Comparison of ENCODE assay signal across 8 cellular contexts in the genomic region with DNA sequence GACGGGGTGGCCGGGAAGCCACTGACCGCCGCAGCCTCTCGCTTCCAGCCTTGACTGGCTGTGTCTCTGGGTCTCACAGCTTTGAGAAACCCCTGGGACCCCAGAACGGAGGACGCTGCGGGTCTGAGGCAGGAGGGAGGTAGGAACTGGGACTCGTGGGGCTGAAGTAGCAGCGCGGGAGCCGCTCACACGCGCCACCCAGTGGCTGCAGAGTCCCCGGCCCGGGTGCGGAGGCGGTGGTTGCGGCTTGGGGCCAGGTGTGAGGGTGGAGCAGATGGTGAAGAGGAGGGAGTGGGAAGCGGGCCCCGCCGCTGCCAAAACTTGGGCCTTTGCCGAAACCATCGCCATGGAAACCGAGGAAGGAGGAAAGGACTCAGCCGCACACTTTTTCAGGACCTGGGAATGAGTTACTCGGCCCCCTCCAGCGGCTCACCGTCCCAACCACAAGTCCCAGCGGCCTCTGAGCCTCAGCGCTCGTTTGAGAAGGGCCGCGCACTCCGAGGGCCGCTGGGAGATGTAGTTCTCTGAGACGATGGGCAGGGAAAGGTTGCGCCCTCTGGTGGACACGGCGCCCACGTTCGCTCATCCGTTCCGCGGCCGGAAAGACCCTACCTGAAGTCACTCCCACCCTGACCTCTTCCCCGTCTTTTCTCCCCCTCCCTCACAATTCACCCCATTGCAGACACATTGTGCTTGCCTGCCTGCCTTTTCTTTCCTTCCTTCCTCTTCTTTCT. TPM values are rescaled to one million over a fixed set of nuclear protein-coding genes. Genes with fewer than 3 reads are reported as not detected.
DNase-seq lines count a peak whose midpoint lies in the region; ATAC-seq and TF ChIP-seq lines count a peak whose summit lies in the region.

No MANE protein-coding gene starts in this region.

- peaks cover 38% of the 10 kb centered on the region for H3K27me3 Mint-ChIP-seq in activated naive CD4-positive, alpha-beta T cell treated with anti-CD3 and anti-CD28 coated beads for 36 hours (ENCODE audit: low read depth)

- peak; percentile 73 for ATAC-seq in HG02588 (IDR thresholded peaks at IDR 0.05; ENCODE audit: unreplicated experiment)

- H3K36me3 ChIP-seq in GM06990 (ENCODE audit: control insufficient read depth, insufficient read depth, low read length): peaks cover 7% of the 10 kb centered on the region

- peak; percentile 90 for TF ChIP-seq CTCF in GM06990 (IDR thresholded peaks at IDR 0.05; ENCODE audit: insufficient read depth, low read length, poor library complexity, severe bottlenecking)

- peak overlapping the region; percentile 72 for H3K27ac Mint-ChIP-seq in activated naive CD4-positive, alpha-beta T cell treated with anti-CD3 and anti-CD28 coated beads for 36 hours

- intact Hi-C loops in activated naive CD4-positive, alpha-beta T cell treated with anti-CD3 and anti-CD28 coated beads for 36 hours (cut with micrococcal nuclease): loop anchor here (1.0 kb wide), 7 partner anchors 8 to 217 kb away; partner anchors contain the start of genes FLT3LG and PIH1D1

- peaks cover 10% of the 10 kb centered on the region for H3K36me3 Mint-ChIP-seq in activated naive CD4-positive, alpha-beta T cell treated with anti-CD3 and anti-CD28 coated beads for 36 hours (ENCODE audit: low read depth)

- DNase-seq in GM06990 (ENCODE audit: extremely low read depth, insufficient read length) (peak; percentile 98), NAMALWA (ENCODE audit: low spot score) (peak; percentile 94), SK-MEL-5 (ENCODE audit: low read depth, low spot score) (peak; percentile 93), germinal center (ENCODE audit: low spot score) (peak; percentile 90), nucleus accumbens (lab: John Stamatoyannopoulos, UW) (peak in 55 of 56 donors; percentile 54 to 97 (median 91)), superior temporal gyrus (ENCODE audit: extremely low spot score) (peak; percentile 96)
- DNase-seq in activated naive CD4-positive, alpha-beta T cell treated with anti-CD3 and anti-CD28 coated beads for 36 hours: peak; percentile 96

- H3K4me3 Mint-ChIP-seq in activated naive CD4-positive, alpha-beta T cell treated with anti-CD3 and anti-CD28 coated beads for 36 hours: peak overlapping the region; percentile 75

- in situ Hi-C loops in SK-MEL-5 (cut with HindIII; ENCODE audit: low pct_unique_long_range_greater_than_20kb, low sequenced_read_pairs): no loop called here

- H3K4me1 Mint-ChIP-seq in activated naive CD4-positive, alpha-beta T cell treated with anti-CD3 and anti-CD28 coated beads for 36 hours (ENCODE audit: low read depth): peaks cover 23% of the 10 kb centered on the region

- peak overlapping the region; percentile 72 for H3K4me3 ChIP-seq in GM06990 (replicated peaks; ENCODE audit: low read depth, low read length)

- CTCF ChIA-PET in activated naive CD4-positive, alpha-beta T cell treated with anti-CD3 and anti-CD28 coated beads for 36 hours (lab: Charles Lee): interaction anchor here (0.6 to 1.6 kb wide), 7 partner anchors 9 to 637 kb away, joined by 3 to 12 read pairs (median 4); no protein-coding TSS in a partner anchor

- no peaks in the 10 kb centered on the region for H3K9me3 Mint-ChIP-seq in activated naive CD4-positive, alpha-beta T cell treated with anti-CD3 and anti-CD28 coated beads for 36 hours

- H3K27me3 ChIP-seq in GM06990 (replicated peaks; ENCODE audit: control insufficient read depth, insufficient read depth, low read length): peaks cover 2% of the 10 kb centered on the region; the same call in 1 of the 2 replicates

RNA-seq across cellular contexts. Expression of gene SLC17A7, which starts 2.2 kb away (rescaled TPM):
- 1.2 TPM in 2 replicates for total RNA-seq in SK-MEL-5 (2014; rRNA removed; shearing (Covaris generic))
- polyA plus RNA-seq in SK-MEL-5 (2015; cell fraction: cytosol; rRNA removed): 3.9 and 6.2 TPM in 2 replicates
- polyA plus RNA-seq in SK-MEL-5 (2015; cell fraction: nucleus; rRNA removed): 1.9 and 3.3 TPM in 2 replicates
- under 1 TPM; 0.12 TPM for total RNA-seq in activated naive CD4-positive, alpha-beta T cell treated with anti-CD3 and anti-CD28 coated beads for 36 hours

RNA-seq across cellular contexts. Expression of gene PIH1D1, which starts 8.1 kb away (rescaled TPM):
- 60.8 and 64.1 TPM in 2 replicates for total RNA-seq in SK-MEL-5 (2014; rRNA removed; shearing (Covaris generic))
- 48.1 and 51.3 TPM in 2 replicates for polyA plus RNA-seq in SK-MEL-5 (2015; cell fraction: cytosol; rRNA removed)
- polyA plus RNA-seq in SK-MEL-5 (2015; cell fraction: nucleus; rRNA removed): 216 and 229 TPM in 2 replicates
- total RNA-seq in activated naive CD4-positive, alpha-beta T cell treated with anti-CD3 and anti-CD28 coated beads for 36 hours: 10 to 100 TPM; 80.7 to 84.4 TPM

RNA-seq across cellular contexts. Expression of gene ALDH16A1, which starts 9.5 kb away (rescaled TPM):
- 15.1 and 16.7 TPM in 2 replicates for total RNA-seq in SK-MEL-5 (2014; rRNA removed; shearing (Covaris generic))
- polyA plus RNA-seq in SK-MEL-5 (2015; cell fraction: cytosol; rRNA removed): 23.0 and 27.3 TPM in 2 replicates
- 18.7 and 24.1 TPM in 2 replicates for polyA plus RNA-seq in SK-MEL-5 (2015; cell fraction: nucleus; rRNA removed)
- total RNA-seq in activated naive CD4-positive, alpha-beta T cell treated with anti-CD3 and anti-CD28 coated beads for 36 hours: 10 to 100 TPM; 43.4 to 46.8 TPM

RNA-seq across cellular contexts. Expression of gene GFY, which starts 18.3 kb away (rescaled TPM):
- total RNA-seq in SK-MEL-5 (2014; rRNA removed; shearing (Covaris generic)): not detected in 2 replicates
- polyA plus RNA-seq in SK-MEL-5 (2015; cell fraction: cytosol; rRNA removed): not detected in 2 replicates
- not detected in 2 replicates for polyA plus RNA-seq in SK-MEL-5 (2015; cell fraction: nucleus; rRNA removed)
- not detected for total RNA-seq in activated naive CD4-positive, alpha-beta T cell treated with anti-CD3 and anti-CD28 coated beads for 36 hours

RNA-seq across cellular contexts. Expression of gene PTH2, which starts 20.3 kb away (rescaled TPM):
- not detected in 2 replicates for total RNA-seq in SK-MEL-5 (2014; rRNA removed; shearing (Covaris generic))
- polyA plus RNA-seq in SK-MEL-5 (2015; cell fraction: cytosol; rRNA removed): not detected in 2 replicates
- polyA plus RNA-seq in SK-MEL-5 (2015; cell fraction: nucleus; rRNA removed): not detected in 2 replicates
- not detected for total RNA-seq in activated naive CD4-positive, alpha-beta T cell treated with anti-CD3 and anti-CD28 coated beads for 36 hours

Comparison
In these comparisons a context has a peak if more than half of its experiments do, and no peak if none do; other contexts are left out.
1. Peak in every context shown above with its lines: DNase-seq, ATAC-seq and H3K4me3 ChIP-seq.